Comparison of ENCODE assay signal across 8 cellular contexts in the genomic region with DNA sequence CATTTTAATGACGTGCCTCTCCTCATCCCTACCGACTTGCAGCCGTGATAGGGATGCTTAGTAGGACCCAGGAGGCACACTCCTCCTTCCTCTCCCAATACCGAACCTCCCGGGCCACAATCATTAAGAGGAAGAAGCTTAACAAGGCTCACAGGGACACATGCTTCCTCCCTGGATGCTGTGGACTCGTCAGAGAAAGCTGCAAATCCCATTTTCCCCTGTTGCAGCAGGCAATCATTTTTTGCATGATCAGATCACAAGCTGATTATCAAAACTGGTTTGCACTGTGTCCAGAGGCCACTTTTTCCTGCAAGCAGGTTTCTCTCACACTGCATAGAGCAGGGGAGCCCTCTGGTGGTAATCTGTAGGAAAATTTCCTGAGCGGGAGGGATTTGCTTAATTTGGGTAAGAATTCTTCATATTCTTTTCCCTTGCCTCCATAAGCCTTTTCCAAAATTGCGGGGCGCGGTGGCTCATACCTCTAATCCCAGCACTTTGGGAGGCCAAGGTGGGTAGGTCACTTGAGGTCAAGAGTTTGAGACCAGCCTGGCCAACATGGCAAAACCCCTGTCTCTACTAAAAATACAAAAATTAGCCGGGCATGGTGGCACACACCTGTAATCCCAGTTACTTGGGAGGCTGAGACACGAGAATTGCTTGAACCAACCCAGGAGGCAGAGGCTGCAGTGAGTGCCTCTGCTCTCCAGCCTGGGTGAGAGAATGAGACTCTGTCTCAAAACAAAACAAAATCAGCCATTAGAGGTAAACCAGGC.
A peak's percentile ranks its signal among the peaks of the same experiment; 100 is the strongest.
DNase-seq lines count a peak whose midpoint lies in the region; ATAC-seq and TF ChIP-seq lines count a peak whose summit lies in the region.

No MANE protein-coding gene starts in this region.

- peak overlapping the region; percentile 50 for H3K27ac ChIP-seq in caudate nucleus (ENCODE audit: low read depth, low read length)

- peak; percentile 97 for TF ChIP-seq CTCF in NB4 (IDR thresholded peaks at IDR 0.05; ENCODE audit: low read depth, low read length)

- no peak overlapping the region for H3K4me3 ChIP-seq in NB4 (ENCODE audit: low read depth, low read length)

- ATAC-seq in GM19043 (IDR thresholded peaks at IDR 0.05; ENCODE audit: low read depth, unreplicated experiment) (peak; percentile 50), GM19023 (IDR thresholded peaks at IDR 0.05; ENCODE audit: unreplicated experiment) (no peak)

- peak; percentile 75 for DNase-seq in AG20443 (ENCODE audit: low spot score)
- peak; percentile 83 for DNase-seq in NB4 (ENCODE audit: low read depth)
- peak; percentile 2 to 44 for DNase-seq in SW 1271 (lab: John Stamatoyannopoulos, UW)
- DNase-seq in caudate nucleus (lab: John Stamatoyannopoulos, UW): peak in 49 of 61 donors; percentile 3 to 83 (median 52)
- DNase-seq in inferior parietal cortex (ENCODE audit: extremely low spot score): peak; percentile 91
- DNase-seq in stimulated activated CD4-positive, alpha-beta T cell treated with anti-CD3 and anti-CD28 coated beads, Interleukin-12 subunit alpha, Interleukin-12 subunit beta, amount 100 ng/mL, for 24 hours (ENCODE audit: low read depth in 2 of 2): peak; percentile 8 to 27

- no peak for TF ChIP-seq POLR2A in NB4 (IDR thresholded peaks at IDR 0.05; ENCODE audit: extremely low read depth, insufficient read length)

Comparison
In these comparisons a context has a peak if more than half of its experiments do, and no peak if none do; other contexts are left out.
1. DNase-seq: peak in every context shown above with its lines; median percentile 91 in inferior parietal cortex; 83 in NB4; 75 in AG20443; 52 in caudate nucleus; 23 in SW 1271; 18 in stimulated activated CD4-positive, alpha-beta T cell treated with anti-CD3 and anti-CD28 coated beads, Interleukin-12 subunit alpha, Interleukin-12 subunit beta, amount 100 ng/mL, for 24 hours.